ENCODE assay signal across 8 cellular contexts in genomic region chr21:26849428-26850115, GRCh38. TPM values are rescaled to one million over a fixed set of nuclear protein-coding genes. Genes with fewer than 3 reads are reported as not detected.
DNase-seq lines count a peak whose midpoint lies in the region; ATAC-seq, FAIRE-seq and TF ChIP-seq lines count a peak whose summit lies in the region.

No MANE protein-coding gene starts in this region.

- POLR2A ChIA-PET in HCT116 (lab: Charles Lee) = no interaction called here

- FAIRE-seq in RCC 7860 (lab: Jason Lieb, UNC) = peak; percentile 89

- H3K36me3 ChIP-seq in HCT116 (ENCODE audit: control insufficient read depth in 1 of 2, insufficient read depth in 2 of 2, low read length in 2 of 2) (no peaks in the 10 kb centered on the region), skeletal muscle satellite cell (ENCODE audit: insufficient read depth, low read length) (no peaks in the 10 kb centered on the region)

- H3K9ac ChIP-seq in HCT116 (ENCODE audit: low read length) = no peak overlapping the region
- H3K9ac ChIP-seq in skeletal muscle satellite cell (ENCODE audit: low read depth, low read length) = peak overlapping the region; percentile 77

- no peaks in the 10 kb centered on the region for H3K79me2 ChIP-seq in HCT116 (ENCODE audit: insufficient read depth, low read length)

- TF ChIP-seq POLR2A in HCT116 (IDR thresholded peaks at IDR 0.05; ENCODE audit: borderline replicate concordance, extremely low read depth, insufficient read depth, insufficient read length) = no peak
- TF ChIP-seq POLR2A in GM18505 (IDR thresholded peaks at IDR 0.05; ENCODE audit: borderline replicate concordance, extremely low read depth, insufficient read depth, insufficient read length) = no peak

- no peaks in the 10 kb centered on the region for H3K27me3 ChIP-seq in HCT116 (ENCODE audit: insufficient read depth, low read length)
- no peaks in the 10 kb centered on the region for H3K27me3 ChIP-seq in skeletal muscle satellite cell (ENCODE audit: control insufficient read depth, insufficient read depth, low read length)

- no peaks in the 10 kb centered on the region for H3K4me1 ChIP-seq in HCT116 (ENCODE audit: control insufficient read depth in 1 of 2, insufficient read depth in 2 of 2, low read length in 2 of 2)
- H3K4me1 ChIP-seq in skeletal muscle satellite cell (ENCODE audit: control insufficient read depth, insufficient read depth, low read length) = peaks cover 10% of the 10 kb centered on the region

- no peak overlapping the region for H3K27ac ChIP-seq in HCT116 (ENCODE audit: low read depth, low read length)

- H3K9me3 ChIP-seq in HCT116 (ENCODE audit: control insufficient read depth in 1 of 2, insufficient read depth in 1 of 2, low read depth in 1 of 2, low read length in 2 of 2) (0 out of 4 replicates have a peak, but pooled peaks cover 0 to 5% of the 10 kb centered on the region in 2 experiments), skeletal muscle satellite cell (replicated peaks; ENCODE audit: low read length) (no peaks in the 10 kb centered on the region)

- H2AFZ ChIP-seq in HCT116 (ENCODE audit: low read depth, low read length, poor library complexity, severe bottlenecking) = no peak overlapping the region

- peak in 2 of 3 experiments; percentile 17 to 40; a peak in 3 of 6 replicates for TF ChIP-seq CTCF in HCT116 (IDR thresholded peaks at IDR 0.05 in 2 of 3, conservative IDR thresholded peaks at IDR 0.05 in 1 of 3; ENCODE audit: borderline replicate concordance in 1 of 3, insufficient read depth in 1 of 3, low read depth in 2 of 3, low read length in 2 of 3)
- TF ChIP-seq CTCF in omental fat pad (IDR thresholded peaks at IDR 0.05) = no peak

- no peak overlapping the region for H3K4me3 ChIP-seq in HCT116 (replicated peaks in 1 of 2; ENCODE audit: low read depth in 1 of 2, low read length in 2 of 2)
- no peak overlapping the region for H3K4me3 ChIP-seq in skeletal muscle satellite cell (ENCODE audit: low read length)

- H4K20me1 ChIP-seq in HCT116 (ENCODE audit: insufficient read depth) = no peaks in the 10 kb centered on the region

- no peaks in the 10 kb centered on the region for H3K9me2 ChIP-seq in HCT116 (ENCODE audit: insufficient read depth)

- peak; percentile 65 for DNase-seq in CD1c-positive myeloid dendritic cell (ENCODE audit: extremely low spot score)
- peak; percentile 6 for DNase-seq in HCT116 (ENCODE audit: low read depth, low spot score)
- DNase-seq in RCC 7860 (ENCODE audit: low spot score) = no peak
- peak; percentile 67 for DNase-seq in fibroblast of gingiva (ENCODE audit: low read depth)
- no peak for DNase-seq in omental fat pad (ENCODE audit: low spot score)

- no peak for ATAC-seq in HCT116
- no peak for ATAC-seq in HG03039 (IDR thresholded peaks at IDR 0.05; ENCODE audit: unreplicated experiment)
- no peak for ATAC-seq in GM18505 (IDR thresholded peaks at IDR 0.05; ENCODE audit: unreplicated experiment)
- ATAC-seq in omental fat pad (ENCODE audit: low FRiP score) = no peak

- CTCF ChIA-PET in HCT116 (lab: Charles Lee) = interaction anchor here (1.2 kb wide), 1 partner anchor 1896 kb away, joined by 7 read pairs; no protein-coding TSS in a partner anchor

- BruUV-seq in HCT116 (replicated peaks; lab: Mats Ljungman, UMichigan) = no TSS peak

- H3K4me2 ChIP-seq in HCT116 (ENCODE audit: low read length) (no peak overlapping the region), skeletal muscle satellite cell (ENCODE audit: low read length) (peak overlapping the region; percentile 60)

- TF ChIP-seq RAD21 in HCT116 (IDR thresholded peaks at IDR 0.05; ENCODE audit: low read depth) = peak; percentile 35

- RAD21 ChIA-PET in HCT116 (lab: Charles Lee; ENCODE audit: low non-redundant PET in 1 of 2, low total read pairs in 2 of 2, uncharacterized antibody in 2 of 2, unreplicated experiment in 2 of 2) = no interaction called here

- intact Hi-C loops in HCT116 (cut with micrococcal nuclease) = loop anchor here (1.0 to 5.0 kb wide), 3 partner anchors 851 to 1896 kb away; no protein-coding TSS in a partner anchor

TF ChIP-seq in HCT116, 20 proteins besides CTCF, POLR2A, EP300 and RAD21:
- TF ChIP-seq EZH2 (IDR thresholded peaks at IDR 0.05) (no peak), POLR2AphosphoS5 (IDR thresholded peaks at IDR 0.05; ENCODE audit: low read depth, low read length) (no peak), ATF3 (IDR thresholded peaks at IDR 0.05) (no peak), REST (IDR thresholded peaks at IDR 0.05; ENCODE audit: low read depth) (no peak), ZBTB33 (IDR thresholded peaks at IDR 0.05; ENCODE audit: extremely low read depth, insufficient replicate concordance, low read length) (no peak), JUND (IDR thresholded peaks at IDR 0.05) (no peak), ELF1 (IDR thresholded peaks at IDR 0.05; ENCODE audit: borderline replicate concordance, low read depth) (no peak), CEBPB (IDR thresholded peaks at IDR 0.05; ENCODE audit: low read depth) (no peak), ZNF274 (IDR thresholded peaks at IDR 0.05; ENCODE audit: low read depth, low read length) (no peak), SRF (IDR thresholded peaks at IDR 0.05; ENCODE audit: low read depth) (no peak), EZH2phosphoT487 (IDR thresholded peaks at IDR 0.05; ENCODE audit: borderline replicate concordance) (no peak), TCF7L2 (IDR thresholded peaks at IDR 0.05; ENCODE audit: borderline replicate concordance, extremely low read depth, insufficient read depth, insufficient read length) (no peak), MAX (IDR thresholded peaks at IDR 0.05) (no peak), SP1 (IDR thresholded peaks at IDR 0.05; ENCODE audit: low read depth) (no peak), YY1 (IDR thresholded peaks at IDR 0.05; ENCODE audit: extremely low read depth, insufficient replicate concordance, low read depth, low read length) (no peak), SIN3A (IDR thresholded peaks at IDR 0.05; ENCODE audit: low read depth) (no peak), ZFX (IDR thresholded peaks at IDR 0.05) (no peak), FOSL1 (IDR thresholded peaks at IDR 0.05; ENCODE audit: low read depth) (no peak), EGR1 (IDR thresholded peaks at IDR 0.05; ENCODE audit: low read depth) (no peak), CBX3 (IDR thresholded peaks at IDR 0.05; ENCODE audit: low read depth) (no peak)

RNA-seq across cellular contexts. Expression of gene ADAMTS1, which starts 4.4 kb away (rescaled TPM):
- total RNA-seq in HCT116 (2021; ENCODE audit: unreplicated experiment) (0.98 TPM), omental fat pad (100 to 1,000 TPM; 156 to 391 (median 347) TPM)
- polyA plus RNA-seq in HCT116 (2012) = not detected in 2 replicates
- total RNA-seq in skeletal muscle satellite cell (2012; rRNA removed) = 208 and 270 TPM in 2 replicates

Comparison
In these comparisons a context has a peak if more than half of its experiments do, and no peak if none do; other contexts are left out.
1. DNase-seq: peak in CD1c-positive myeloid dendritic cell (single experiment), HCT116 (single experiment) and fibroblast of gingiva (single experiment); none in RCC 7860 (single experiment) and omental fat pad (single experiment).
2. CTCF ChIP-seq: peak in HCT116 (2 of 3); none in omental fat pad (0 of 3).
3. RNA of gene ADAMTS1, which starts 4.4 kb away (total RNA-seq): 156 to 391 TPM in omental fat pad; 0.98 TPM in HCT116 (single experiment); every median in the first group is over 10 times any median in the second.